In genomic region chr14:77201696-77202095, GRCh38 we compare ENCODE assay signal across 28 cellular contexts. TPM values are rescaled to one million over a fixed set of nuclear protein-coding genes. Genes with fewer than 3 reads are reported as not detected.
DNase-seq lines count a peak whose midpoint lies in the region; ATAC-seq, FAIRE-seq and TF ChIP-seq lines count a peak whose summit lies in the region.
"Had no signal": no experiment of that assay in that cellular context is flagged by ENCODE, and none has a peak within 500 bp of the region (broad histone marks: within the 10 kb centered on the region; RNA-seq: fewer than 3 reads in every experiment).

No MANE protein-coding gene starts in this region.

- H3K9me3 ChIP-seq in kidney (ENCODE audit: control insufficient read depth in 1 of 2, low read length in 2 of 2), result no peaks in the 10 kb centered on the region
- H3K9me3 ChIP-seq: BE2C, BLaER1 had no signal

- POLR2A ChIA-PET in activated CD4-positive, alpha-beta T cell treated with anti-CD3 and anti-CD28 coated beads, Interleukin-2, amount 10 ng/mL, durations not matched to agents 7 days and 5 days (lab: Charles Lee), result no interaction called here

- no peaks in the 10 kb centered on the region for H3K9me3 Mint-ChIP-seq in activated CD4-positive, alpha-beta T cell treated with anti-CD3 and anti-CD28 coated beads, Interleukin-2, amount 10 ng/mL, durations not matched to agents 7 days and 5 days
- H3K9me3 Mint-ChIP-seq: CD14-positive monocyte had no signal

- H3K4me3 ChIP-seq in kidney (ENCODE audit: low read length in 2 of 2), result no peak overlapping the region
- H3K4me3 ChIP-seq: BLaER1, GM12878 had no signal

- ATAC-seq in esophagus mucosa, result no peak
- ATAC-seq: GM12878 had no signal

- H3K27me3 Mint-ChIP-seq in activated CD4-positive, alpha-beta T cell treated with anti-CD3 and anti-CD28 coated beads, Interleukin-2, amount 10 ng/mL, durations not matched to agents 7 days and 5 days, result no peaks in the 10 kb centered on the region

- no peaks in the 10 kb centered on the region for H3K4me1 ChIP-seq in kidney (ENCODE audit: control insufficient read depth in 1 of 2, insufficient read depth in 1 of 2, low read depth in 1 of 2, low read length in 2 of 2)
- H3K4me1 ChIP-seq: BE2C had no signal

- no peaks in the 10 kb centered on the region for H3K36me3 Mint-ChIP-seq in activated CD4-positive, alpha-beta T cell treated with anti-CD3 and anti-CD28 coated beads, Interleukin-2, amount 10 ng/mL, durations not matched to agents 7 days and 5 days (ENCODE audit: low read depth)
- H3K36me3 Mint-ChIP-seq: CD4-positive, alpha-beta memory T cell; CD8-positive, alpha-beta memory T cell had no signal

- no peak overlapping the region for H3K27ac Mint-ChIP-seq in activated CD4-positive, alpha-beta T cell treated with anti-CD3 and anti-CD28 coated beads, Interleukin-2, amount 10 ng/mL, durations not matched to agents 7 days and 5 days
- H3K27ac Mint-ChIP-seq: CD14-positive monocyte; CD4-positive, alpha-beta memory T cell; CD4-positive, CD25-positive, alpha-beta regulatory T cell; CD8-positive, alpha-beta memory T cell had no signal

- FAIRE-seq in kidney (lab: Jason Lieb, UNC), result no peak
- FAIRE-seq: A204.1, GM12878, GM12892, GM18507 had no signal

- no peak overlapping the region for H3K9ac ChIP-seq in kidney (ENCODE audit: low read length in 2 of 2)
- H3K9ac ChIP-seq: BLaER1 had no signal

- no peaks in the 10 kb centered on the region for H3K36me3 ChIP-seq in kidney (ENCODE audit: control insufficient read depth in 1 of 2, insufficient read depth in 2 of 2, low read length in 2 of 2)
- H3K36me3 ChIP-seq: BE2C had no signal

- H3K4me3 Mint-ChIP-seq in activated CD4-positive, alpha-beta T cell treated with anti-CD3 and anti-CD28 coated beads, Interleukin-2, amount 10 ng/mL, durations not matched to agents 7 days and 5 days, result no peak overlapping the region
- H3K4me3 Mint-ChIP-seq: CD14-positive monocyte; CD4-positive, alpha-beta memory T cell; CD4-positive, CD25-positive, alpha-beta regulatory T cell; CD8-positive, alpha-beta memory T cell had no signal

- intact Hi-C loops in kidney (cut with DNase I) (no loop called here), posterior vena cava (cut with DNase I) (no loop called here)

- no peak overlapping the region for H3K27ac ChIP-seq in kidney (ENCODE audit: low read depth in 2 of 2, low read length in 2 of 2)
- H3K27ac ChIP-seq: BLaER1 had no signal

- CTCF ChIA-PET in activated CD4-positive, alpha-beta T cell treated with anti-CD3 and anti-CD28 coated beads, Interleukin-2, amount 10 ng/mL, durations not matched to agents 7 days and 5 days (lab: Charles Lee), result no interaction called here

- DNase-seq in kidney (peak; percentile 54), posterior vena cava (ENCODE audit: low spot score) (peak; percentile 7), T1000 (lab: John Stamatoyannopoulos, UW) (no peak)
- no peak for DNase-seq in activated CD4-positive, alpha-beta T cell treated with anti-CD3 and anti-CD28 coated beads, Interleukin-2, amount 10 ng/mL, durations not matched to agents 7 days and 5 days
- DNase-seq: 8988T; ACHN; C1 segment of cervical spinal cord; CD4-positive, alpha-beta memory T cell; CD4-positive, CD25-positive, alpha-beta regulatory T cell; CD8-positive, alpha-beta memory T cell; COR-L47; DMS 273 treated with DMSO at 0.1 percent for 48 hours; DMS153; DMS53; DMS79; DND-41; EL; GDM1 had no signal

- TF ChIP-seq CTCF in kidney (IDR thresholded peaks at IDR 0.05; ENCODE audit: borderline replicate concordance, extremely low read depth, insufficient read depth), result no peak

- H3K4me1 Mint-ChIP-seq in activated CD4-positive, alpha-beta T cell treated with anti-CD3 and anti-CD28 coated beads, Interleukin-2, amount 10 ng/mL, durations not matched to agents 7 days and 5 days, result no peaks in the 10 kb centered on the region
- H3K4me1 Mint-ChIP-seq: CD14-positive monocyte; CD4-positive, alpha-beta memory T cell; CD4-positive, CD25-positive, alpha-beta regulatory T cell; CD8-positive, alpha-beta memory T cell had no signal

RNA-seq across cellular contexts. Expression of gene TMEM63C, which starts 20.1 kb away (rescaled TPM):
- 1.9 TPM for total RNA-seq in kidney
- polyA plus RNA-seq in kidney (ENCODE audit: insufficient read depth, low read depth, low replicate concordance), result 0.84 TPM
- total RNA-seq in posterior vena cava, result not detected
- under 1 TPM; 0.29 to 0.45 TPM for total RNA-seq in activated CD4-positive, alpha-beta T cell treated with anti-CD3 and anti-CD28 coated beads, Interleukin-2, amount 10 ng/mL, durations not matched to agents 7 days and 5 days
- 4.7 TPM for total RNA-seq in esophagus mucosa
- total RNA-seq: G401 had no signal
- polyA plus RNA-seq: AG04450; CD4-positive, alpha-beta memory T cell; CD4-positive, CD25-positive, alpha-beta regulatory T cell had no signal

Comparison
In these comparisons a context has a peak if more than half of its experiments do, and no peak if none do; other contexts are left out.
1. DNase-seq: peak in kidney (single experiment) and posterior vena cava (single experiment); none in activated CD4-positive, alpha-beta T cell treated with anti-CD3 and anti-CD28 coated beads, Interleukin-2, amount 10 ng/mL, durations not matched to agents 7 days and 5 days (single experiment) and T1000 (single experiment).